Comparison of ENCODE assay signal across 14 cellular contexts in the genomic region with DNA sequence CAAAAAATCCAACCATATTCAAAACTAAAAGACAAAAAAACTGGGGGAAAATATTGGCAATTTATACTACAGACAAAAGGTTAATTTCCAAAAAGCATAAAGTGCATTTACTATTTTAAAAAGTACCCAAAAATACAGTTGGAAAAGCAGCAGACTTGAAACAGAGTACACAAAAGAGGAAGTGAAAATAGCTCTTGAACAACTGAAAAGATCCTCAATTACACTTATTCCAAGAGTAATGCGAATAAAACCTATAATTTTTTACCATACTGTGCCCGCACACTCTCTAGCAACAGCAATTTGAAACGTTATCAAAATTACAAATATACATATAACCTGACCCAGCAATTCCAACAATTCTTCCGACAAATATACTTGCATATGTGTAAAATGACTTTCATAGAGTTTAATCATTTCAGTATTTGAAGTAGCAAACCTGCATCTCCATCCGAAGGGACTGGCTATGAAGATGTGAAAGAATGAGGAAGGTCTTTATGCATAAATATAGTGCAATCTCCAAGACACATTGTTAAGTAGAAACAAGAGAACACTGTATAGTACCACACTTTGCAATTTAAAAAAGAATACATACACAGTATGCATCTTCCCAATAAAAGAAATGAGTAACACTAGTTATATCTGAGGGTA. TPM values are rescaled to one million over a fixed set of nuclear protein-coding genes. Genes with fewer than 3 reads are reported as not detected.
DNase-seq lines count a peak whose midpoint lies in the region; ATAC-seq, FAIRE-seq and TF ChIP-seq lines count a peak whose summit lies in the region.
"Had no signal": no experiment of that assay in that cellular context is flagged by ENCODE, and none has a peak within 500 bp of the region (broad histone marks: within the 10 kb centered on the region; RNA-seq: fewer than 3 reads in every experiment).

No MANE protein-coding gene starts in this region.

- no peaks in the 10 kb centered on the region for H3K4me1 ChIP-seq in tibial nerve
- H3K4me1 ChIP-seq: right atrium auricular region had no signal

- 89% methylated on average over 5 of the region's 5 CpGs for WGBS in tibial nerve, 2 donors

- TF ChIP-seq EP300 in tibial nerve (IDR thresholded peaks at IDR 0.05), result no peak

- peaks cover 0 to 12% (median 0%) of the 10 kb centered on the region in 4 donors for H3K9me3 ChIP-seq in tibial nerve

- TF ChIP-seq POLR2A in GM12891 (IDR thresholded peaks at IDR 0.05; ENCODE audit: low read depth, low read length) (no peak), tibial nerve (IDR thresholded peaks at IDR 0.05) (no peak)

- DNase-seq in GM12891 (ENCODE audit: insufficient read length, low spot score), result no peak
- peak; percentile 1 to 26 for DNase-seq in Kasumi-1 (lab: John Stamatoyannopoulos, UW)
- no peak for DNase-seq in tibial nerve (ENCODE audit: low spot score in 2 of 2)
- DNase-seq in NCI-H2227 (lab: John Stamatoyannopoulos, UW; ENCODE audit: unreplicated experiment), result no peak
- DNase-seq in putamen (ENCODE audit: low spot score), result no peak
- DNase-seq in ecto neural progenitor cell (ENCODE audit: low spot score), result no peak
- DNase-seq: activated naive CD4-positive, alpha-beta T cell treated with anti-CD3 and anti-CD28 coated beads for 36 hours; head of caudate nucleus; mesendoderm; NK-92 treated with Interleukin-12 subunit alpha and Interleukin-12 subunit beta, amount 100 ng/mL, for 24 hours had no signal

- no peaks in the 10 kb centered on the region for H3K27me3 ChIP-seq in tibial nerve
- H3K27me3 ChIP-seq: right atrium auricular region had no signal

- no peak overlapping the region for H3K4me3 ChIP-seq in tibial nerve
- H3K4me3 ChIP-seq: right atrium auricular region had no signal

- FAIRE-seq in GM12891 (lab: Jason Lieb, UNC), result peak; percentile 9

- peaks cover 0 to 83% (median 0%) of the 10 kb centered on the region in 3 donors for H3K36me3 ChIP-seq in tibial nerve

- no peak overlapping the region for H3K27ac ChIP-seq in tibial nerve
- H3K27ac ChIP-seq: right atrium auricular region, VCaP had no signal

- TF ChIP-seq CTCF in tibial nerve (IDR thresholded peaks at IDR 0.05), result no peak

- ATAC-seq in GM19438 (IDR thresholded peaks at IDR 0.05; ENCODE audit: low read depth, unreplicated experiment) (peak; percentile 73), HG02885 (IDR thresholded peaks at IDR 0.05; ENCODE audit: poor library complexity, unreplicated experiment) (peak; percentile 91)

TF ChIP-seq in GM12891, 5 proteins besides CTCF, POLR2A, EP300 and RAD21:
- TF ChIP-seq SPI1 (IDR thresholded peaks at IDR 0.05; ENCODE audit: low read depth, low read length) (peak; percentile 98), POLR2AphosphoS5 (IDR thresholded peaks at IDR 0.05; ENCODE audit: low read depth, low read length) (no peak)
TF ChIP-seq in GM12891: peak in this region for 1.

RNA-seq across cellular contexts. Expression of a gene that starts 25.4 kb away (rescaled TPM):
- polyA plus RNA-seq in GM12891 (2012; ENCODE audit: low read depth, missing spikeins), result 27.4 TPM
- 10 to 100 TPM; 36.6 to 45.0 (median 38.2) TPM for total RNA-seq in tibial nerve

RNA-seq across cellular contexts. Expression of a gene that starts 26.8 kb away (rescaled TPM):
- 55.7 TPM for polyA plus RNA-seq in GM12891 (2012; ENCODE audit: low read depth, missing spikeins)
- 10 to 100 TPM; 26.7 to 35.0 (median 31.9) TPM for total RNA-seq in tibial nerve

RNA-seq across cellular contexts. Expression of a gene that starts 53.7 kb away (rescaled TPM):
- 0.05 TPM for polyA plus RNA-seq in GM12891 (2012; ENCODE audit: low read depth, missing spikeins)
- 10 to 100 TPM; 13.8 to 20.4 (median 15.8) TPM for total RNA-seq in tibial nerve

Comparison
In these comparisons a context has a peak if more than half of its experiments do, and no peak if none do; other contexts are left out.
1. DNase-seq: peak in Kasumi-1 (2 of 2); none in GM12891 (single experiment), tibial nerve (0 of 2), NCI-H2227 (single experiment), putamen (single experiment) and ecto neural progenitor cell (single experiment).